In the genomic region with DNA sequence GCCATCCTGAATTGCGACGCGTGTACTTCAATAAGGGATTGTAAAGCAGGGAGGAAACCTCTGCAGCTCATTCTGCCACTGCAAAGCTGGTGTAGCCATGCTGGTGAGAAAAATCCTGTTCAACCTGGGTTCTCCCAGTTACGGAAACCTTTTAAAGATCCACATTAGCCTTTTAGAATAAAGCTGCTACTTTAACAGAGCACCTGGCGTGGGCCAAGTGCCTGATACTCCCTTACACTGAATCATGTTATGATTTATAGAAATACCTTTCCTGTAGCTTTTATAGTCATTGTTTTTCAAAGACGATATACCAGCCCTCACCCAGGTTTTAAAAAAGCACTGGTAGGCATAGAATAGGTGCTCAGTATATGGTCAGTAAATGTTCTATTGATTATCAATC, we compare ENCODE assay signal across 1 cellular context.
TF ChIP-seq lines count a peak whose summit lies in the region.

No MANE protein-coding gene starts in this region.

TF ChIP-seq in IMR-90, 13 proteins besides CTCF, POLR2A, EP300 and RAD21 (continued from another document):
- TF ChIP-seq RCOR1 (IDR thresholded peaks at IDR 0.05; ENCODE audit: insufficient replicate concordance, low read length), result no peak
- no peak for TF ChIP-seq MAFK (IDR thresholded peaks at IDR 0.05; ENCODE audit: low read depth, low read length)
